Comparison of ENCODE assay signal across 27 cellular contexts in genomic region chr1:203225054-203225453, GRCh38. TPM values are rescaled to one million over a fixed set of nuclear protein-coding genes. Genes with fewer than 3 reads are reported as not detected.
"Had no signal": no experiment of that assay in that cellular context is flagged by ENCODE, and none has a peak within 500 bp of the region (broad histone marks: within the 10 kb centered on the region; RNA-seq: fewer than 3 reads in every experiment).

No MANE protein-coding gene starts in this region.

- H3K4me3 ChIP-seq: breast epithelium had no signal

- DNase-seq: activated CD4-positive, alpha-beta memory T cell treated with anti-CD3 and anti-CD28 coated beads, Interleukin-2, amount 10 ng/mL, durations not matched to agents 7 days and 5 days; activated CD4-positive, alpha-beta T cell treated with anti-CD3 and anti-CD28 coated beads for 36 hours; activated CD4-positive, alpha-beta T cell treated with anti-CD3 and anti-CD28 coated beads, Interleukin-2, amount 50 U/mL, for 1 hour; activated effector memory CD4-positive, alpha-beta T cell treated with Interleukin-2 at 50 U/mL for 16 hours; activated naive CD4-positive, alpha-beta T cell; activated T-cell treated with anti-CD3 and anti-CD28 coated beads for 4 hours; aorta; caudate nucleus; IMR-90; Kasumi-1; KBM-7; NCI-H1092; NCI-H1417 treated with DMSO at 0.1 percent for 48 hours; NCI-H1694 treated with DMSO at 0.1 percent for 48 hours; NCI-H2029 treated with DMSO at 0.1 percent for 48 hours; NCI-H345; NCI-H510A; NCI-H526 treated with DMSO at 0.1 percent for 48 hours; NCI-H82; SHP77; T-helper 2 cell; WERI-Rb-1 had no signal

- H3K4me1 ChIP-seq: breast epithelium had no signal

- H3K9me3 ChIP-seq: breast epithelium had no signal

- H3K27me3 ChIP-seq: breast epithelium had no signal

- H3K27ac ChIP-seq: breast epithelium, WERI-Rb-1 had no signal

- H3K36me3 ChIP-seq: breast epithelium, WERI-Rb-1 had no signal

- ATAC-seq: activated CD4-positive, alpha-beta T cell treated with anti-CD3 and anti-CD28 coated beads for 36 hours had no signal

RNA-seq across cellular contexts. Expression of gene CHIT1, which starts 4.4 kb away (rescaled TPM):
- total RNA-seq: IMR-90, M059J had no signal

RNA-seq across cellular contexts. Expression of gene CHI3L1, which starts 38.5 kb away (rescaled TPM):
- total RNA-seq: activated CD4-positive, alpha-beta memory T cell treated with anti-CD3 and anti-CD28 coated beads, Interleukin-2, amount 10 ng/mL, durations not matched to agents 7 days and 5 days; activated CD8-positive, alpha-beta memory T cell treated with anti-CD3 and anti-CD28 coated beads for 36 hours; activated T-helper 1 cell treated with anti-CD3 and anti-CD28 coated beads, Interleukin-12 subunit alpha, Interleukin-12 subunit beta, Interleukin-2, Interleukin-4 antibody, amounts not matched to agents 30 ng/mL and 10 ng/mL and 1 ng/mL, durations not matched to agents 14 hours and 24 hours and 36 hours; IMR-90; M059J had no signal

RNA-seq across cellular contexts. Expression of gene MYBPH, which starts 49.4 kb away (rescaled TPM):
- total RNA-seq: activated CD4-positive, alpha-beta memory T cell treated with anti-CD3 and anti-CD28 coated beads, Interleukin-2, amount 10 ng/mL, durations not matched to agents 7 days and 5 days; activated CD4-positive, alpha-beta T cell treated with anti-CD3 and anti-CD28 coated beads for 36 hours; activated CD8-positive, alpha-beta memory T cell treated with anti-CD3 and anti-CD28 coated beads for 36 hours; activated T-helper 1 cell treated with anti-CD3 and anti-CD28 coated beads, Interleukin-12 subunit alpha, Interleukin-12 subunit beta, Interleukin-2, Interleukin-4 antibody, amounts not matched to agents 30 ng/mL and 10 ng/mL and 1 ng/mL, durations not matched to agents 14 hours and 24 hours and 36 hours; aorta; cerebellum; IMR-90; M059J had no signal
